ENCODE assay signal across 9 cellular contexts in genomic region chr19:47414469-47414868, GRCh38. TPM values are rescaled to one million over a fixed set of nuclear protein-coding genes. Genes with fewer than 3 reads are reported as not detected.
DNase-seq lines count a peak whose midpoint lies in the region; TF ChIP-seq lines count a peak whose summit lies in the region.
"Had no signal": no experiment of that assay in that cellular context is flagged by ENCODE, and none has a peak within 500 bp of the region (broad histone marks: within the 10 kb centered on the region; RNA-seq: fewer than 3 reads in every experiment).

No MANE protein-coding gene starts in this region.

- H3K4me3 Mint-ChIP-seq in nephron: no peak overlapping the region
- H3K4me3 Mint-ChIP-seq: activated CD4-positive, alpha-beta memory T cell treated with anti-CD3 and anti-CD28 coated beads for 36 hours had no signal

- in situ Hi-C loops in astrocyte of the cerebellum (cut with HindIII; ENCODE audit: low sequenced_read_pairs): no loop called here

- DNase-seq in ELR (ENCODE audit: low read depth) (peak; percentile 18), Kasumi-1 (lab: John Stamatoyannopoulos, UW) (peak; percentile 49 to 58), astrocyte of the cerebellum (ENCODE audit: low read depth) (no peak), A172 (ENCODE audit: low spot score) (no peak)
- DNase-seq in stimulated activated CD4-positive, alpha-beta T cell treated with anti-CD3 and anti-CD28 coated beads, Interleukin-2, amount 100 ng/mL, for 48 hours: no peak
- DNase-seq in activated CD4-positive, alpha-beta T cell treated with anti-CD3 and anti-CD28 coated beads for 1 hour: no peak
- DNase-seq: activated CD4-positive, alpha-beta memory T cell treated with anti-CD3 and anti-CD28 coated beads for 36 hours; GM23248 had no signal

- H3K9me3 Mint-ChIP-seq in nephron: no peaks in the 10 kb centered on the region
- H3K9me3 Mint-ChIP-seq: activated CD4-positive, alpha-beta memory T cell treated with anti-CD3 and anti-CD28 coated beads for 36 hours had no signal

- H3K27me3 Mint-ChIP-seq in nephron (ENCODE audit: low read depth): peaks cover 35% of the 10 kb centered on the region

- H3K27ac Mint-ChIP-seq in nephron: no peak overlapping the region
- H3K27ac Mint-ChIP-seq: activated CD4-positive, alpha-beta memory T cell treated with anti-CD3 and anti-CD28 coated beads for 36 hours had no signal

- peaks cover 21% of the 10 kb centered on the region for H3K36me3 Mint-ChIP-seq in nephron (ENCODE audit: low read depth)
- H3K36me3 Mint-ChIP-seq: activated CD4-positive, alpha-beta memory T cell treated with anti-CD3 and anti-CD28 coated beads for 36 hours had no signal

- peaks cover 14% of the 10 kb centered on the region for H3K4me1 Mint-ChIP-seq in nephron

- H3K4me3 ChIP-seq in astrocyte of the cerebellum (ENCODE audit: low read depth, low read length): no peak overlapping the region
- H3K4me3 ChIP-seq: GM23248 had no signal

- TF ChIP-seq CTCF in astrocyte of the cerebellum (IDR thresholded peaks at IDR 0.05; ENCODE audit: low read depth, low read length, missing control alignments): peak; percentile 17
- peak in 2 of 3 experiments; percentile 16 to 19 for TF ChIP-seq CTCF in nephron (IDR thresholded peaks at IDR 0.05; ENCODE audit: unreplicated experiment in 3 of 3)

RNA-seq across cellular contexts. Expression of gene MEIS3, which starts 4.9 kb away (rescaled TPM):
- total RNA-seq in A172 (2014; rRNA removed; shearing (Covaris generic)): 27.5 and 31.9 TPM in 2 replicates

RNA-seq across cellular contexts. Expression of gene SLC8A2, which starts 57.2 kb away (rescaled TPM):
- not detected in 2 replicates for total RNA-seq in A172 (2014; rRNA removed; shearing (Covaris generic))
- total RNA-seq: GM23248 had no signal

Comparison
In these comparisons a context has a peak if more than half of its experiments do, and no peak if none do; other contexts are left out.
1. DNase-seq: peak in ELR (single experiment) and Kasumi-1 (2 of 2); none in astrocyte of the cerebellum (single experiment), stimulated activated CD4-positive, alpha-beta T cell treated with anti-CD3 and anti-CD28 coated beads, Interleukin-2, amount 100 ng/mL, for 48 hours (0 of 2), A172 (single experiment) and activated CD4-positive, alpha-beta T cell treated with anti-CD3 and anti-CD28 coated beads for 1 hour (single experiment).